In the genomic region with DNA sequence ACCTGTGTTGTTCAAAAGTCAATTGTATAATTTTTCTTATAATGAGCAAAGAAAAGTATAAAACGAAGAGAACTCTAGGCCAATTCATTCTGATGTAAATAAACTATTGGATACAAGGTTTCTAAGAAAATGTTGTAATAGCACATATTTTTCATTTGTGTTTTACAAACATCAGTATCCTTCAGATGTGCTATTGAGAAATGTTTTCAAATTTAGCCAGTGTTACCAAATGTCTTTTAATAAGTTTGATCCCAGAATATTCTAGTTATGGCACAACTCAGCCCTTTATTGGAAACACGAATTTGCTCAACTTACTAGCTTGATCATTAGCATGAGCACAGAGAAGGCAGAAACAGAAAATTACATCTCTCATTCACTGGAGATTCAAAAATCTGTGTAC, we compare ENCODE assay signal across 1 cellular context.
TF ChIP-seq lines count a peak whose summit lies in the region.

No MANE protein-coding gene starts in this region.

TF ChIP-seq in HepG2, 621 proteins besides CTCF, POLR2A, EP300 and RAD21 (continued from another document):
- TF ChIP-seq ZBTB39 (CRISPR knock-in tag; IDR thresholded peaks at IDR 0.05) (no peak), ZNF441 (CRISPR knock-in tag; IDR thresholded peaks at IDR 0.05; ENCODE audit: borderline replicate concordance) (no peak), ZNF570 (CRISPR knock-in tag; IDR thresholded peaks at IDR 0.05; ENCODE audit: borderline replicate concordance) (no peak), SKI (IDR thresholded peaks at IDR 0.05; ENCODE audit: partially characterized antibody) (no peak), ZSCAN25 (CRISPR knock-in tag; IDR thresholded peaks at IDR 0.05) (no peak)
- TF ChIP-seq, protein P1, sequence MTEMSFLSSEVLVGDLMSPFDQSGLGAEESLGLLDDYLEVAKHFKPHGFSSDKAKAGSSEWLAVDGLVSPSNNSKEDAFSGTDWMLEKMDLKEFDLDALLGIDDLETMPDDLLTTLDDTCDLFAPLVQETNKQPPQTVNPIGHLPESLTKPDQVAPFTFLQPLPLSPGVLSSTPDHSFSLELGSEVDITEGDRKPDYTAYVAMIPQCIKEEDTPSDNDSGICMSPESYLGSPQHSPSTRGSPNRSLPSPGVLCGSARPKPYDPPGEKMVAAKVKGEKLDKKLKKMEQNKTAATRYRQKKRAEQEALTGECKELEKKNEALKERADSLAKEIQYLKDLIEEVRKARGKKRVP (CRISPR knock-in tag; IDR thresholded peaks at IDR 0.05): no peak
